Comparison of ENCODE assay signal across 6 cellular contexts in the genomic region with DNA sequence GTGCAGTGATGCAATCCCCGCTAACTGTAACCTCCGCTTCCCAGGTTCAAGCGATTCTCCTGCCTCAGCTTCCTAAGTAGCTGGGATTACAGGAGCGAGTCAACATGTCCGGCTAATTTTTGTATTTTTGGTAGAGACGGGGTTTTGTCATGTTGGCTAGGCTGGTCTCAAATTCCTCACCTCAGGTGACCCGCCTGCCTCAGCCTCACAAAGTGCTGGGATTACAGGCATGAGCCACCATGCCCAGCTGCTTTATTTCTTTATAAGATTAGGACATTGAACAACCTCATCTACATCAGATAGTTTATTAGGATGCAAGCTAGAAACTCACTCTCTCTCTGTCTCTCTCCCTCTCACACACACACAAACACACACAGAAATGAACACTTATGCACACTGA.
DNase-seq lines count a peak whose midpoint lies in the region; ATAC-seq and TF ChIP-seq lines count a peak whose summit lies in the region.
"Not testable (repeated sequence)": the region's sequence is repeated elsewhere in the genome, so short reads cannot be mapped to it uniquely, and the experiment has no call there.

No MANE protein-coding gene starts in this region.

- H4K8ac ChIP-seq in H9 (replicated peaks; ENCODE audit: insufficient read length, low read depth, low read length) = not testable (repeated sequence)

- not testable (repeated sequence) for H3K18ac ChIP-seq in H9 (ENCODE audit: insufficient read length, low read depth, low read length)

- not testable (repeated sequence) for H3K79me1 ChIP-seq in H9 (ENCODE audit: insufficient read depth, low read depth, low read length, poor library complexity, severe bottlenecking)

- not testable (repeated sequence) for H3K4me3 ChIP-seq in WERI-Rb-1 (ENCODE audit: low read depth, low read length); endodermal cell (ENCODE audit: low read length)

- H2AFZ ChIP-seq in H9 (ENCODE audit: low read length) = not testable (repeated sequence)

- H3K9ac ChIP-seq in H9 (ENCODE audit: extremely low read depth, insufficient read length, low read length); endodermal cell (ENCODE audit: extremely low read depth, low read length, poor library complexity, severe bottlenecking): not testable (repeated sequence)

- H3K9me3 Mint-ChIP-seq in H9, endodermal cell: not testable (repeated sequence)

- no CpG with 5 or more reads among the region's 7 CpGs for whole genome bisulfite sequencing in H9 (ENCODE audit: extremely low coverage, insufficient read length, low lambda C conversion rate)
- 63 to 74% methylated on average over 6 to 7 of the region's 7 CpGs for WGBS in endodermal cell (ENCODE audit: insufficient coverage in 1 of 2, insufficient read length in 1 of 2), 2 experiments

- not testable (repeated sequence) for TF ChIP-seq CTCF in H9 (conservative IDR thresholded peaks at IDR 0.05); WERI-Rb-1 (IDR thresholded peaks at IDR 0.05; ENCODE audit: low read depth, low read length); endodermal cell (conservative IDR thresholded peaks at IDR 0.05)

- not testable (repeated sequence) for H3K4me1 ChIP-seq in H9 (ENCODE audit: insufficient read depth, low read length); endodermal cell (ENCODE audit: control insufficient read depth, insufficient read depth, low read length)

- peak overlapping the region; percentile 3 to 41 (median 36); a peak in 5 of 7 replicates for H3K27ac Mint-ChIP-seq in H9
- not testable (repeated sequence) for H3K27ac Mint-ChIP-seq in endodermal cell

- intact Hi-C loops in sciatic nerve (cut with DNase I) = not testable (repeated sequence)

- H3K9me3 ChIP-seq in H9 (ENCODE audit: control insufficient read depth, low read depth, low read length); WERI-Rb-1 (ENCODE audit: severe bottlenecking); endodermal cell (ENCODE audit: control insufficient read depth, low read length): not testable (repeated sequence)

- not testable (repeated sequence) for H2BK12ac ChIP-seq in H9 (ENCODE audit: insufficient read length, low read depth, low read length)

- H4K5ac ChIP-seq in H9 (ENCODE audit: insufficient read length, low read depth, low read length) = not testable (repeated sequence)

- H2BK20ac ChIP-seq in H9 (ENCODE audit: low read depth, low read length, poor library complexity, severe bottlenecking) = not testable (repeated sequence)

- H4K91ac ChIP-seq in H9 (ENCODE audit: insufficient read length, low read depth, low read length) = not testable (repeated sequence)

- H3K23ac ChIP-seq in H9 (ENCODE audit: insufficient read length, low read depth, low read length) = not testable (repeated sequence)

- H3K4me1 Mint-ChIP-seq in H9 = peaks cover 31 to 45% of the 10 kb centered on the region in 2 experiments
- peaks cover 15% of the 10 kb centered on the region for H3K4me1 Mint-ChIP-seq in endodermal cell

- H2BK5ac ChIP-seq in H9 (ENCODE audit: insufficient read length, low read length) = not testable (repeated sequence)

- not testable (repeated sequence) for H4K20me1 ChIP-seq in H9 (ENCODE audit: control insufficient read depth, insufficient read depth, insufficient read length)

- H3K27me3 ChIP-seq in H9 (ENCODE audit: insufficient read depth, low read length); WERI-Rb-1 (ENCODE audit: insufficient read depth, low read depth, severe bottlenecking); endodermal cell (ENCODE audit: control insufficient read depth, insufficient read depth, low read length, poor library complexity, severe bottlenecking): not testable (repeated sequence)

- H3K36me3 Mint-ChIP-seq in H9 (ENCODE audit: insufficient read depth in 1 of 3, low read depth in 3 of 3); endodermal cell (ENCODE audit: low read depth): not testable (repeated sequence)

- H2AK5ac ChIP-seq in H9 (ENCODE audit: insufficient read length, low read length) = not testable (repeated sequence)

- H3K36me3 ChIP-seq in WERI-Rb-1; endodermal cell (ENCODE audit: control insufficient read depth, insufficient read depth, low read length): not testable (repeated sequence)

- ATAC-seq in sciatic nerve = peak; percentile 38

- H2BK120ac ChIP-seq in H9 (ENCODE audit: low read depth, low read length, poor library complexity, severe bottlenecking) = not testable (repeated sequence)

- H3K27ac ChIP-seq in H9 (ENCODE audit: insufficient read length, low read depth, low read length); endodermal cell (ENCODE audit: low read depth, low read length): not testable (repeated sequence)
- peak overlapping the region; percentile 15; the same call in 1 of the 2 replicates for H3K27ac ChIP-seq in WERI-Rb-1

- H3K14ac ChIP-seq in H9 (ENCODE audit: insufficient read depth, low read length) = not testable (repeated sequence)

- not testable (repeated sequence) for H3K4me3 Mint-ChIP-seq in H9, endodermal cell

- not testable (repeated sequence) for H3K4ac ChIP-seq in H9 (ENCODE audit: low read depth, low read length)

- H3K56ac ChIP-seq in H9 (ENCODE audit: insufficient read length, low read depth, low read length) = not testable (repeated sequence)

- H3K27me3 Mint-ChIP-seq in H9 (ENCODE audit: low read depth) = not testable (repeated sequence)
- peaks cover 14% of the 10 kb centered on the region for H3K27me3 Mint-ChIP-seq in endodermal cell (ENCODE audit: insufficient read depth)

- H3K23me2 ChIP-seq in H9 (ENCODE audit: insufficient read length, low read depth, low read length, poor library complexity, severe bottlenecking) = not testable (repeated sequence)

- DNase-seq in H9 (peak; percentile 35), NCI-H82 (lab: John Stamatoyannopoulos, UW) (peak; percentile 88), WERI-Rb-1 (peak; percentile 78), endodermal cell (peak; percentile 54), left kidney (ENCODE audit: low read depth, low spot score) (peak; percentile 12)
- DNase-seq in sciatic nerve (ENCODE audit: low spot score) = not testable (repeated sequence)

- H3K79me2 ChIP-seq in H9 (ENCODE audit: insufficient read depth, low read length) = not testable (repeated sequence)

- not testable (repeated sequence) for H2BK15ac ChIP-seq in H9 (ENCODE audit: low read depth, low read length)

- not testable (repeated sequence) for H3K4me2 ChIP-seq in H9 (ENCODE audit: insufficient read depth, insufficient read length, low read length)

- H3T11ph ChIP-seq in H9 (ENCODE audit: low read length) = not testable (repeated sequence)
